ENCODE assay signal across 8 cellular contexts in the genomic region with DNA sequence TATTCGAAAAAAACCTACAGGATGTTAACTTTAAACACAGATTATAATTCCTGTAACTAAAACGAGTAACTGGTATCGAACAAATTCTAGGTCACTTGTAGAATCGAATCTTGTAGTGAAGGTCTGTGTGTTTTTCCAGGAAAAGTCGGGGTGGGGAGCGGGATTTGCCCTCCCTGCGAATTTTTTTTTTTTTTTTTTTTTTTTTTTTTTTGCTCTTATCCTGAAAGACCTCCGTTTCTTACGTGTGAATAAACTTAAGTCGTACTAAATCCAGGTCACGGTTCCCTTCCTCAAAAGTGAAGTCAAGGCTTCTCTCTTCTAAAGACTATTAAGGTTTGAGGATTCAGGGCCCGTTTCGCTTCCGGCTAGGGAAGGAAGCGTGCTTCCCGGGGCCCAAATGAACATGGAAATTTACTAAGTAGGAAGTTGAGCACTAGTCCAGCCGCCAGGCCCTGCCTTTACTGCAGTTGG. TPM values are rescaled to one million over a fixed set of nuclear protein-coding genes. Genes with fewer than 3 reads are reported as not detected.
A peak's percentile ranks its signal among the peaks of the same experiment; 100 is the strongest.
DNase-seq lines count a peak whose midpoint lies in the region; ATAC-seq, FAIRE-seq and TF ChIP-seq lines count a peak whose summit lies in the region.

No MANE protein-coding gene starts in this region.

- no peak for ATAC-seq in activated CD8-positive, alpha-beta memory T cell treated with anti-CD3 and anti-CD28 coated beads, Interleukin-2, amount 10 ng/mL, durations not matched to agents 7 days and 5 days

- H3K27me3 ChIP-seq in endothelial cell of umbilical vein (ENCODE audit: control insufficient read depth in 2 of 2, insufficient read depth in 2 of 2, low read length in 2 of 2) = no peaks in the 10 kb centered on the region
- no peaks in the 10 kb centered on the region for H3K27me3 ChIP-seq in osteoblast (ENCODE audit: insufficient read depth, low read length)

- H3K4me1 ChIP-seq in endothelial cell of umbilical vein (ENCODE audit: control insufficient read depth, extremely low read depth, insufficient read depth, low read length) (peaks cover 27% of the 10 kb centered on the region), osteoblast (ENCODE audit: insufficient read depth, low read length) (peaks cover 22% of the 10 kb centered on the region)

- peak overlapping the region; percentile 74 for H3K9ac ChIP-seq in endothelial cell of umbilical vein (replicated peaks; ENCODE audit: extremely low read depth, insufficient read depth, low read length)

- peak overlapping the region; percentile 73 for H2AFZ ChIP-seq in endothelial cell of umbilical vein (ENCODE audit: low read depth, low read length)
- H2AFZ ChIP-seq in osteoblast (ENCODE audit: low read length) = peak overlapping the region; percentile 95

- H4K20me1 ChIP-seq in endothelial cell of umbilical vein (replicated peaks; ENCODE audit: control insufficient read depth, extremely low read depth, insufficient read depth, low read length) (no peaks in the 10 kb centered on the region), osteoblast (ENCODE audit: insufficient read depth, low read length) (no peaks in the 10 kb centered on the region)

- H3K27me3 Mint-ChIP-seq in activated CD8-positive, alpha-beta memory T cell treated with anti-CD3 and anti-CD28 coated beads, Interleukin-2, amount 10 ng/mL, durations not matched to agents 7 days and 5 days = no peaks in the 10 kb centered on the region

- H3K36me3 Mint-ChIP-seq in activated CD8-positive, alpha-beta memory T cell treated with anti-CD3 and anti-CD28 coated beads, Interleukin-2, amount 10 ng/mL, durations not matched to agents 7 days and 5 days = peaks cover 12% of the 10 kb centered on the region

- peaks cover 52% of the 10 kb centered on the region for H3K4me1 Mint-ChIP-seq in activated CD8-positive, alpha-beta memory T cell treated with anti-CD3 and anti-CD28 coated beads, Interleukin-2, amount 10 ng/mL, durations not matched to agents 7 days and 5 days

- H3K79me2 ChIP-seq in endothelial cell of umbilical vein (ENCODE audit: control insufficient read depth, insufficient read depth, low read length) (peaks cover 25% of the 10 kb centered on the region), osteoblast (ENCODE audit: insufficient read depth, low read length) (peaks cover 37% of the 10 kb centered on the region)

- H3K9me3 ChIP-seq in endothelial cell of umbilical vein (replicated peaks; ENCODE audit: control insufficient read depth, insufficient read depth, low read length) (no peaks in the 10 kb centered on the region), osteoblast (ENCODE audit: low read depth, low read length) (no peaks in the 10 kb centered on the region)

- peak overlapping the region; percentile 57 to 92 (median 72) for H3K4me3 ChIP-seq in endothelial cell of umbilical vein (replicated peaks in 1 of 3; ENCODE audit: insufficient read depth in 1 of 3, low read depth in 1 of 3, low read length in 3 of 3)
- peak overlapping the region; percentile 85 for H3K4me3 ChIP-seq in osteoblast (ENCODE audit: insufficient read depth, low read length)

- H3K36me3 ChIP-seq in endothelial cell of umbilical vein (ENCODE audit: control insufficient read depth in 2 of 2, extremely low read depth in 1 of 2, insufficient read depth in 2 of 2, low read length in 2 of 2) = no peaks in the 10 kb centered on the region
- no peaks in the 10 kb centered on the region for H3K36me3 ChIP-seq in osteoblast (ENCODE audit: insufficient read depth, low read length)

- no TSS peak for BruUV-seq in endothelial cell of umbilical vein (replicated peaks; lab: Mats Ljungman, UMichigan)

- H3K27ac ChIP-seq in endothelial cell of umbilical vein (ENCODE audit: insufficient read depth, low read depth, low read length) = peak overlapping the region; percentile 81
- H3K27ac ChIP-seq in osteoblast (ENCODE audit: low read depth, low read length) = peak overlapping the region; percentile 89

- no peaks in the 10 kb centered on the region for H3K9me1 ChIP-seq in endothelial cell of umbilical vein (replicated peaks; ENCODE audit: control insufficient read depth, extremely low read depth, insufficient read depth, low read length)

- intact Hi-C loops in endothelial cell of umbilical vein (cut with micrococcal nuclease) = loop anchor here (1.0 kb wide), 3 partner anchors 96 to 106 kb away; no protein-coding TSS in a partner anchor

- peak overlapping the region; percentile 88 for H3K4me3 Mint-ChIP-seq in activated CD8-positive, alpha-beta memory T cell treated with anti-CD3 and anti-CD28 coated beads, Interleukin-2, amount 10 ng/mL, durations not matched to agents 7 days and 5 days

- H3K4me2 ChIP-seq in endothelial cell of umbilical vein (ENCODE audit: insufficient read depth, low read length) = peak overlapping the region; percentile 99
- peak overlapping the region; percentile 100 for H3K4me2 ChIP-seq in osteoblast (ENCODE audit: insufficient read depth, low read length)

- no peaks in the 10 kb centered on the region for H3K9me3 Mint-ChIP-seq in activated CD8-positive, alpha-beta memory T cell treated with anti-CD3 and anti-CD28 coated beads, Interleukin-2, amount 10 ng/mL, durations not matched to agents 7 days and 5 days (ENCODE audit: low read depth)

- no peak for TF ChIP-seq POLR2A in endothelial cell of umbilical vein (IDR thresholded peaks at IDR 0.05; ENCODE audit: low read depth, low read length)

- TF ChIP-seq CTCF in endothelial cell of umbilical vein (IDR thresholded peaks at IDR 0.05; ENCODE audit: extremely low read depth in 1 of 2, insufficient read depth in 1 of 2, low read depth in 1 of 2, low read length in 2 of 2) = no peak
- TF ChIP-seq CTCF in osteoblast (IDR thresholded peaks at IDR 0.05; ENCODE audit: extremely low read depth, low read depth, low read length) = no peak

- FAIRE-seq in endothelial cell of umbilical vein (lab: Jason Lieb, UNC) = no peak

- DNase-seq in activated CD8-positive, alpha-beta memory T cell treated with anti-CD3 and anti-CD28 coated beads, Interleukin-2, amount 10 ng/mL, durations not matched to agents 7 days and 5 days = no peak
- DNase-seq in activated CD8-positive, alpha-beta memory T cell treated with anti-CD3 and anti-CD28 coated beads, Interleukin-2, amount 50 U/mL, for 4 hours = no peak
- DNase-seq in SIG-M5 (lab: John Stamatoyannopoulos, UW) (peak; percentile 52), endothelial cell of umbilical vein (ENCODE audit: low read depth, low spot score) (no peak), osteoblast (ENCODE audit: insufficient read length, low spot score, missing footprints) (no peak), DMS79 treated with DMSO at 0.1 percent for 48 hours (lab: John Stamatoyannopoulos, UW) (no peak), NCI-H2196 treated with DMSO at 0.1 percent for 48 hours (lab: John Stamatoyannopoulos, UW; ENCODE audit: unreplicated experiment) (no peak)
- no peak for DNase-seq in stimulated activated CD4-positive, alpha-beta T cell treated with anti-CD3 and anti-CD28 coated beads, Interleukin-2, amount 100 ng/mL, for 48 hours

- POLR2A ChIA-PET in endothelial cell of umbilical vein (lab: Charles Lee) = no interaction called here

- peak overlapping the region; percentile 96 for H3K27ac Mint-ChIP-seq in activated CD8-positive, alpha-beta memory T cell treated with anti-CD3 and anti-CD28 coated beads, Interleukin-2, amount 10 ng/mL, durations not matched to agents 7 days and 5 days

- CTCF ChIA-PET in activated CD8-positive, alpha-beta memory T cell treated with anti-CD3 and anti-CD28 coated beads, Interleukin-2, amount 10 ng/mL, durations not matched to agents 7 days and 5 days (lab: Charles Lee) = interaction anchor here (1.0 kb wide), 1 partner anchor 99 kb away, joined by 4 read pairs; no protein-coding TSS in a partner anchor
- CTCF ChIA-PET in endothelial cell of umbilical vein (lab: Charles Lee) = interaction anchor here (1.6 to 3.0 kb wide), 2 partner anchors 96 to 99 kb away, joined by 4 to 48 read pairs; no protein-coding TSS in a partner anchor

- dilution Hi-C loops in endothelial cell of umbilical vein (cut with MboI; ENCODE audit: extremely low pct_ligation_motif_present, low sequenced_read_pairs) = no loop called here

TF ChIP-seq in endothelial cell of umbilical vein, 7 proteins besides CTCF, POLR2A, EP300 and RAD21:
- no peak for TF ChIP-seq MYC (IDR thresholded peaks at IDR 0.05; ENCODE audit: low read depth, low read length)

RNA-seq across cellular contexts. Expression of a gene that starts 0.8 kb away (rescaled TPM):
- total RNA-seq in activated CD8-positive, alpha-beta memory T cell treated with anti-CD3 and anti-CD28 coated beads, Interleukin-2, amount 10 ng/mL, durations not matched to agents 7 days and 5 days = 10 to 100 TPM; 54.3 to 58.9 TPM
- total RNA-seq in endothelial cell of umbilical vein = 40.1 and 44.7 TPM in 2 replicates
- polyA plus RNA-seq in endothelial cell of umbilical vein = 16.4 and 17.5 TPM in 2 replicates
- polyA plus RNA-seq in endothelial cell of umbilical vein (2011; cell fraction: cytosol; rRNA removed) = 17.9 and 18.9 TPM in 2 replicates
- polyA plus RNA-seq in endothelial cell of umbilical vein (2011; cell fraction: nucleus; rRNA removed) = 20.9 and 23.0 TPM in 2 replicates
- polyA plus RNA-seq in endothelial cell of umbilical vein (2012) = 20.6 and 28.3 TPM in 2 replicates
- polyA minus RNA-seq in endothelial cell of umbilical vein = 46.1 and 50.0 TPM in 2 replicates
- polyA minus RNA-seq in endothelial cell of umbilical vein (2011; cell fraction: cytosol; rRNA and poly(A)+ RNA removed) = 6.2 TPM
- 72.4 and 80.1 TPM in 2 replicates for polyA minus RNA-seq in endothelial cell of umbilical vein (2011; cell fraction: nucleus; rRNA and poly(A)+ RNA removed)
- 110 and 117 TPM in 2 replicates for total RNA-seq in osteoblast
